In the genomic region with DNA sequence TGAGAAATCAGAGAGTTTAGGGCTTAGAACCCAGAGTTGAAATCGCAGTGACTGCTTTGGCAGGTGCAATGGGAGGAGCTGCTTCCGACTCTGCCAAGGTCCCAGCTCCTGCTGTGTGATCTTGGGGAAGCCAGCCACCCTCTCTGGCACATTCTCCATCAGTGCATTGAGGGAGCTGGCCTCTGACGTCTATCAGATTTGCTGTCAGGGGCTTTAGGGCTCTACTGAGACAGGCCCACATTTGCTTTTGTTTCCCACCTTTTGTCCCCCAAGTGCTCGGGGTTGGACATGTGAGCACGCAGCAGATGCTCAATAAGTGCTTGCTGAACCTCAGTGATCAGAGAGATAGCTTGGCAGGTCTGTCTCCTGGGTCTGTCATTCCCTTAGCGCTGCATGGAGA, we compare ENCODE assay signal across 25 cellular contexts. TPM values are rescaled to one million over a fixed set of nuclear protein-coding genes. Genes with fewer than 3 reads are reported as not detected.
A peak's percentile ranks its signal among the peaks of the same experiment; 100 is the strongest.
DNase-seq lines count a peak whose midpoint lies in the region; ATAC-seq and TF ChIP-seq lines count a peak whose summit lies in the region.
"Had no signal": no experiment of that assay in that cellular context is flagged by ENCODE, and none has a peak within 500 bp of the region (broad histone marks: within the 10 kb centered on the region; RNA-seq: fewer than 3 reads in every experiment).

No MANE protein-coding gene starts in this region.

- H3K27me3 ChIP-seq in CD8-positive, alpha-beta T cell (ENCODE audit: insufficient read depth, low read length) = no peaks in the 10 kb centered on the region
- H3K27me3 ChIP-seq: BE2C had no signal

- H3K4me3 ChIP-seq in CD8-positive, alpha-beta T cell (ENCODE audit: low read depth, low read length) = no peak overlapping the region
- H3K4me3 ChIP-seq: GM12878, GM23248, SJCRH30 had no signal

- no peak overlapping the region for H3K27ac ChIP-seq in CD8-positive, alpha-beta T cell (ENCODE audit: low read depth, low read length)
- H3K27ac ChIP-seq: GM23248, KMS-11, SJCRH30 had no signal

- CTCF ChIA-PET in CD8-positive, alpha-beta T cell (lab: Charles Lee) = no interaction called here
- CTCF ChIA-PET in T-cell (lab: Charles Lee) = no interaction called here

- H3K27me3 Mint-ChIP-seq in CD8-positive, alpha-beta T cell (ENCODE audit: low read depth) = no peaks in the 10 kb centered on the region
- H3K27me3 Mint-ChIP-seq in T-cell (no peaks in the 10 kb centered on the region), immature natural killer cell (ENCODE audit: low read depth in 3 of 3) (peaks cover 0 to 2% (median 1%) of the 10 kb centered on the region in 3 donors)
- H3K27me3 Mint-ChIP-seq in activated naive CD8-positive, alpha-beta T cell treated with anti-CD3 and anti-CD28 coated beads for 36 hours = no peaks in the 10 kb centered on the region
- H3K27me3 Mint-ChIP-seq: CD4-positive, alpha-beta T cell had no signal

- no peak for DNase-seq in CD8-positive, alpha-beta T cell
- no peak for DNase-seq in T-cell
- DNase-seq in immature natural killer cell = no peak
- no peak for DNase-seq in stimulated activated effector memory CD8-positive, alpha-beta T cell treated with anti-CD3 and anti-CD28 coated beads, Interleukin-12 subunit alpha, Interleukin-12 subunit beta, amount 100 ng/mL, for 72 hours (ENCODE audit: low spot score in 2 of 2)
- DNase-seq in NOMO-1 (lab: John Stamatoyannopoulos, UW; ENCODE audit: unreplicated experiment in 2 of 2) = no peak
- DNase-seq in activated naive CD8-positive, alpha-beta T cell treated with anti-CD3 and anti-CD28 coated beads for 36 hours = no peak
- DNase-seq: BE2C; CD4-positive, alpha-beta T cell; DND-41; GM23248; H9; MV-4-11; NCI-H1105 treated with DMSO at 0.1 percent for 48 hours; NCI-H2029 treated with DMSO at 0.1 percent for 48 hours; NCI-H226; NCI-H510A treated with DMSO at 0.1 percent for 48 hours; NCI-H748 treated with DMSO at 0.1 percent for 48 hours; NK-92 treated with Interleukin-12 subunit alpha and Interleukin-12 subunit beta, amount 100 ng/mL, for 24 hours; SJCRH30 had no signal

- H3K9me3 ChIP-seq in CD8-positive, alpha-beta T cell (ENCODE audit: low read length) = no peaks in the 10 kb centered on the region
- H3K9me3 ChIP-seq: BE2C, SJCRH30 had no signal

- POLR2A ChIA-PET in CD8-positive, alpha-beta T cell (lab: Charles Lee) = no interaction called here
- POLR2A ChIA-PET in T-cell (lab: Charles Lee) = no interaction called here

- no peaks in the 10 kb centered on the region for H3K36me3 ChIP-seq in CD8-positive, alpha-beta T cell (ENCODE audit: insufficient read depth, low read length)
- H3K36me3 ChIP-seq: BE2C, SJCRH30 had no signal

- H3K4me3 Mint-ChIP-seq in CD8-positive, alpha-beta T cell = no peak overlapping the region
- H3K4me3 Mint-ChIP-seq in T-cell (no peak overlapping the region), immature natural killer cell (peak overlapping the region; percentile 58 to 86 (median 64))
- no peak overlapping the region for H3K4me3 Mint-ChIP-seq in stimulated activated effector memory CD8-positive, alpha-beta T cell treated with anti-CD3 and anti-CD28 coated beads, Interleukin-12 subunit alpha, Interleukin-12 subunit beta, amount 100 ng/mL, for 72 hours
- no peak overlapping the region for H3K4me3 Mint-ChIP-seq in activated naive CD8-positive, alpha-beta T cell treated with anti-CD3 and anti-CD28 coated beads for 36 hours
- H3K4me3 Mint-ChIP-seq: CD4-positive, alpha-beta T cell; H9 had no signal

- no peak for TF ChIP-seq CTCF in CD8-positive, alpha-beta T cell (IDR thresholded peaks at IDR 0.05)

- peaks cover 45% of the 10 kb centered on the region for H3K4me1 ChIP-seq in CD8-positive, alpha-beta T cell (ENCODE audit: insufficient read depth, low read length)

- peaks cover 33% of the 10 kb centered on the region for H3K4me1 Mint-ChIP-seq in CD8-positive, alpha-beta T cell (ENCODE audit: low read depth)
- H3K4me1 Mint-ChIP-seq in T-cell (peaks cover 7 to 29% (median 23%) of the 10 kb centered on the region in 3 donors), immature natural killer cell (peaks cover 52 to 70% of the 10 kb centered on the region in 2 donors)
- H3K4me1 Mint-ChIP-seq in stimulated activated effector memory CD8-positive, alpha-beta T cell treated with anti-CD3 and anti-CD28 coated beads, Interleukin-12 subunit alpha, Interleukin-12 subunit beta, amount 100 ng/mL, for 72 hours = peaks cover 62% of the 10 kb centered on the region
- peaks cover 6% of the 10 kb centered on the region for H3K4me1 Mint-ChIP-seq in activated naive CD8-positive, alpha-beta T cell treated with anti-CD3 and anti-CD28 coated beads for 36 hours

- H3K27ac Mint-ChIP-seq in CD8-positive, alpha-beta T cell = peak overlapping the region; percentile 78
- H3K27ac Mint-ChIP-seq in T-cell = peak overlapping the region; percentile 34 to 65
- peak overlapping the region; percentile 92 to 99 (median 95) for H3K27ac Mint-ChIP-seq in immature natural killer cell
- H3K27ac Mint-ChIP-seq in stimulated activated effector memory CD8-positive, alpha-beta T cell treated with anti-CD3 and anti-CD28 coated beads, Interleukin-12 subunit alpha, Interleukin-12 subunit beta, amount 100 ng/mL, for 72 hours = peak overlapping the region; percentile 92
- H3K27ac Mint-ChIP-seq in activated naive CD8-positive, alpha-beta T cell treated with anti-CD3 and anti-CD28 coated beads for 36 hours = no peak overlapping the region
- H3K27ac Mint-ChIP-seq: CD4-positive, alpha-beta T cell; H9 had no signal

- no peaks in the 10 kb centered on the region for H3K9me3 Mint-ChIP-seq in CD8-positive, alpha-beta T cell
- H3K9me3 Mint-ChIP-seq in T-cell (no peaks in the 10 kb centered on the region), immature natural killer cell (no peaks in the 10 kb centered on the region)
- H3K9me3 Mint-ChIP-seq in stimulated activated effector memory CD8-positive, alpha-beta T cell treated with anti-CD3 and anti-CD28 coated beads, Interleukin-12 subunit alpha, Interleukin-12 subunit beta, amount 100 ng/mL, for 72 hours = no peaks in the 10 kb centered on the region
- H3K9me3 Mint-ChIP-seq in activated naive CD8-positive, alpha-beta T cell treated with anti-CD3 and anti-CD28 coated beads for 36 hours = no peaks in the 10 kb centered on the region
- H3K9me3 Mint-ChIP-seq: CD4-positive, alpha-beta T cell; H9 had no signal

- intact Hi-C loops in CD8-positive, alpha-beta T cell (cut with DNase I, micrococcal nuclease) = no loop called here

- no peaks in the 10 kb centered on the region for H3K36me3 Mint-ChIP-seq in CD8-positive, alpha-beta T cell
- peaks cover 7% of the 10 kb centered on the region for H3K36me3 Mint-ChIP-seq in T-cell
- H3K36me3 Mint-ChIP-seq in immature natural killer cell = no peaks in the 10 kb centered on the region
- no peaks in the 10 kb centered on the region for H3K36me3 Mint-ChIP-seq in stimulated activated effector memory CD8-positive, alpha-beta T cell treated with anti-CD3 and anti-CD28 coated beads, Interleukin-12 subunit alpha, Interleukin-12 subunit beta, amount 100 ng/mL, for 72 hours
- H3K36me3 Mint-ChIP-seq in activated naive CD8-positive, alpha-beta T cell treated with anti-CD3 and anti-CD28 coated beads for 36 hours = no peaks in the 10 kb centered on the region

- no peak for ATAC-seq in CD8-positive, alpha-beta T cell
- ATAC-seq in T-cell (replicated peaks in 1 of 4) = no peak
- ATAC-seq in stimulated activated effector memory CD8-positive, alpha-beta T cell treated with anti-CD3 and anti-CD28 coated beads, Interleukin-12 subunit alpha, Interleukin-12 subunit beta, amount 100 ng/mL, for 72 hours = no peak
- no peak for ATAC-seq in GM21381 (IDR thresholded peaks at IDR 0.05; ENCODE audit: unreplicated experiment)
- ATAC-seq: GM12878 had no signal

RNA-seq across cellular contexts. Expression of a gene that starts 10.6 kb away (rescaled TPM):
- not detected for total RNA-seq in CD8-positive, alpha-beta T cell
- not detected for total RNA-seq in T-cell
- polyA plus RNA-seq in immature natural killer cell = not detected
- not detected for total RNA-seq in activated naive CD8-positive, alpha-beta T cell treated with anti-CD3 and anti-CD28 coated beads for 36 hours
- total RNA-seq: A673; CD4-positive, alpha-beta T cell; GM12878; GM23248; HT1080; OCI-LY7; SJCRH30 had no signal
- polyA plus RNA-seq: GM23248 had no signal

RNA-seq across cellular contexts. Expression of a gene that starts 41.5 kb away (rescaled TPM):
- 10 to 100 TPM; 22.7 to 25.6 TPM for total RNA-seq in CD8-positive, alpha-beta T cell
- 10 to 100 TPM; 31.4 to 54.5 (median 49.4) TPM for total RNA-seq in T-cell
- polyA plus RNA-seq in immature natural killer cell = 100 to 1,000 TPM; 181 to 275 (median 203) TPM
- 100 to 1,000 TPM; 131 to 140 TPM for total RNA-seq in activated naive CD8-positive, alpha-beta T cell treated with anti-CD3 and anti-CD28 coated beads for 36 hours

RNA-seq across cellular contexts. Expression of a gene that starts 41.6 kb away (rescaled TPM):
- total RNA-seq in CD8-positive, alpha-beta T cell = under 1 TPM in 1 of 2 experiments, not detected in 1; 0.43 TPM
- total RNA-seq in T-cell = not detected
- not detected for polyA plus RNA-seq in immature natural killer cell
- total RNA-seq in activated naive CD8-positive, alpha-beta T cell treated with anti-CD3 and anti-CD28 coated beads for 36 hours = under 1 TPM; 0.40 to 0.41 TPM
- total RNA-seq: CD4-positive, alpha-beta T cell; SJCRH30 had no signal

Comparison
In these comparisons a context has a peak if more than half of its experiments do, and no peak if none do; other contexts are left out.
1. H3K4me3 Mint-ChIP-seq: peak in immature natural killer cell (5 of 5); none in CD8-positive, alpha-beta T cell (single experiment), T-cell (0 of 3), stimulated activated effector memory CD8-positive, alpha-beta T cell treated with anti-CD3 and anti-CD28 coated beads, Interleukin-12 subunit alpha, Interleukin-12 subunit beta, amount 100 ng/mL, for 72 hours (single experiment) and activated naive CD8-positive, alpha-beta T cell treated with anti-CD3 and anti-CD28 coated beads for 36 hours (single experiment).